In genomic region chr7:157813053-157813452, GRCh38 we compare ENCODE assay signal across 25 cellular contexts.
"Had no signal": no experiment of that assay in that cellular context is flagged by ENCODE, and none has a peak within 500 bp of the region (broad histone marks: within the 10 kb centered on the region; RNA-seq: fewer than 3 reads in every experiment).

No MANE protein-coding gene starts in this region.

- H3K9me3 ChIP-seq: colonic mucosa, gastrocnemius medialis, neutrophil, pancreas, right lobe of liver, thyroid gland had no signal

- H3K27me3 ChIP-seq: colonic mucosa, left lung, neutrophil, pancreas, right lobe of liver, stomach, thyroid gland had no signal

- H3K4me3 ChIP-seq: colonic mucosa, gastrocnemius medialis, left lung, pancreas, right lobe of liver, stomach, thyroid gland had no signal

- ATAC-seq: esophagus mucosa; gastrocnemius medialis; left cardiac atrium; left lung; naive thymus-derived CD4-positive, alpha-beta T cell; pancreas; right lobe of liver; stimulated activated effector memory CD8-positive, alpha-beta T cell treated with anti-CD3 and anti-CD28 coated beads, Interleukin-12 subunit alpha, Interleukin-12 subunit beta, amount 100 ng/mL, for 72 hours had no signal

- H3K27ac ChIP-seq: colonic mucosa, epithelial cell of prostate, gastrocnemius medialis, left lung, neutrophil, pancreas, right lobe of liver, stomach, thyroid gland had no signal

- DNase-seq: central memory CD4-positive, alpha-beta T cell; colonic mucosa; effector CD8-positive, alpha-beta T cell; endodermal cell; foreskin fibroblast; gastrocnemius medialis; head of caudate nucleus; left cardiac atrium; mesenchymal stem cell; midbrain; naive thymus-derived CD4-positive, alpha-beta T cell; small intestine; stimulated activated CD4-positive, alpha-beta T cell treated with anti-CD3 and anti-CD28 coated beads, Interleukin-12 subunit alpha, Interleukin-12 subunit beta, amount 100 ng/mL, for 4 hours; stimulated activated CD4-positive, alpha-beta T cell treated with anti-CD3 and anti-CD28 coated beads, Interleukin-1b, Interleukin-23, amount 100 ng/mL, for 48 hours; stimulated activated CD4-positive, alpha-beta T cell treated with anti-CD3 and anti-CD28 coated beads, Interleukin-4, amount 100 ng/mL, for 24 hours; stimulated activated naive CD4-positive, alpha-beta T cell treated with Interleukin-2 at 50 U/mL for 16 hours; stomach; thyroid gland had no signal

- H3K36me3 ChIP-seq: colonic mucosa, gastrocnemius medialis, left lung, neutrophil, pancreas, right lobe of liver, stomach, thyroid gland had no signal

- H3K4me1 ChIP-seq: colonic mucosa, gastrocnemius medialis, left lung, pancreas, right lobe of liver, stomach, thyroid gland had no signal
